10 cellular contexts compared by ENCODE assay signal in the genomic region with DNA sequence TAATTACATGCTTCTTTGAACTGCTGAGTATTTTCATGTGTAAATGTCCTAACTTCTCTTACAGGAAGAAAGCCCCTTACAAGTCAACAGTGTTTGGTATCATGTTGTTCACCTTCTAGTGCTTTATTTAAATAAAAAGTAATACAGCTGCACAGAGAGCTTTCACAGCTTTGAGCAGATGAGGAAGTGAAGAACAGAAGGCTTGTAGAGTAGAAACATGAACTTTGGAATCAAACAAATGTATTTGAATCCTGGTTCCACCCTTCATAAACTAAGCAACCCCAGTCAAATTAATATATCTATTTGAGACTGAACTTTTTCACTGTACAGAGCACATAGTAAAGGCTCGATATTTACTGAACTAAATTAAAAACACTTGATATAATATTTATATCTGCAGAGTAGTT.
DNase-seq lines count a peak whose midpoint lies in the region; ATAC-seq and TF ChIP-seq lines count a peak whose summit lies in the region.
"Had no signal": no experiment of that assay in that cellular context is flagged by ENCODE, and none has a peak within 500 bp of the region (broad histone marks: within the 10 kb centered on the region; RNA-seq: fewer than 3 reads in every experiment).

No MANE protein-coding gene starts in this region.

- no peak overlapping the region for H3K4me3 ChIP-seq in foreskin fibroblast (ENCODE audit: low read depth in 1 of 2, low read length in 2 of 2)

- H3K27me3 Mint-ChIP-seq in IgD-negative memory B cell (no peaks in the 10 kb centered on the region), progenitor cell of endocrine pancreas (no peaks in the 10 kb centered on the region)

- H3K4me1 Mint-ChIP-seq in IgD-negative memory B cell: peaks cover 45 to 56% (median 46%) of the 10 kb centered on the region in 3 donors
- H3K4me1 Mint-ChIP-seq in progenitor cell of endocrine pancreas (ENCODE audit: low read depth): peaks cover 67% of the 10 kb centered on the region

- DNase-seq in progenitor cell of endocrine pancreas (ENCODE audit: low spot score, unreplicated experiment): no peak
- no peak for DNase-seq in foreskin fibroblast
- DNase-seq in globus pallidus (ENCODE audit: low spot score): no peak
- no peak for DNase-seq in NCI-H146 (lab: John Stamatoyannopoulos, UW)
- DNase-seq: anterior cingulate cortex, NCI-H1417 treated with DMSO at 0.1 percent for 48 hours, right cardiac atrium had no signal

- H3K27ac Mint-ChIP-seq in IgD-negative memory B cell (peak overlapping the region in 2 of 3 donors; percentile 16 to 69), progenitor cell of endocrine pancreas (peak overlapping the region; percentile 73)

- H3K9me3 Mint-ChIP-seq in IgD-negative memory B cell (peaks cover 0 to 9% (median 0%) of the 10 kb centered on the region in 3 donors), progenitor cell of endocrine pancreas (ENCODE audit: low read depth) (no peaks in the 10 kb centered on the region)

- no peak for TF ChIP-seq CTCF in progenitor cell of endocrine pancreas (IDR thresholded peaks at IDR 0.05; ENCODE audit: unreplicated experiment)
- no peak for TF ChIP-seq CTCF in foreskin fibroblast (IDR thresholded peaks at IDR 0.05; ENCODE audit: low read depth, low read length)

- H3K36me3 Mint-ChIP-seq in IgD-negative memory B cell (peaks cover 2% of the 10 kb centered on the region), progenitor cell of endocrine pancreas (ENCODE audit: insufficient read depth) (peaks cover 2% of the 10 kb centered on the region)

- ATAC-seq in GM18909 (IDR thresholded peaks at IDR 0.05; ENCODE audit: poor library complexity, unreplicated experiment) (peak; percentile 76), HG02623 (IDR thresholded peaks at IDR 0.05; ENCODE audit: unreplicated experiment) (peak; percentile 71)
- ATAC-seq: right cardiac atrium had no signal

- H3K4me3 Mint-ChIP-seq in IgD-negative memory B cell: peak overlapping the region in 3 of 4 donors; percentile 44 to 72 (median 44)
- H3K4me3 Mint-ChIP-seq in progenitor cell of endocrine pancreas (ENCODE audit: low read depth): no peak overlapping the region
